ENCODE assay signal across 33 cellular contexts in genomic region chr9:137660144-137660543, GRCh38. TPM values are rescaled to one million over a fixed set of nuclear protein-coding genes. Genes with fewer than 3 reads are reported as not detected.
A peak's percentile ranks its signal among the peaks of the same experiment; 100 is the strongest.
DNase-seq lines count a peak whose midpoint lies in the region; TF ChIP-seq lines count a peak whose summit lies in the region.
"Had no signal": no experiment of that assay in that cellular context is flagged by ENCODE, and none has a peak within 500 bp of the region (broad histone marks: within the 10 kb centered on the region; RNA-seq: fewer than 3 reads in every experiment).

No MANE protein-coding gene starts in this region.

- no peak overlapping the region for H3K27ac Mint-ChIP-seq in activated naive CD4-positive, alpha-beta T cell treated with anti-CD3 and anti-CD28 coated beads, Interleukin-2, amount 50 U/mL, for 24 hours
- H3K27ac Mint-ChIP-seq: activated naive CD8-positive, alpha-beta T cell treated with anti-CD3 and anti-CD28 coated beads, Interleukin-2, amount 10 ng/mL, durations not matched to agents 7 days and 5 days had no signal

- no peak for DNase-seq in activated naive CD4-positive, alpha-beta T cell treated with Interleukin-2 at 50 U/mL for 16 hours
- DNase-seq in NB4 (ENCODE audit: low read depth): peak; percentile 20
- peak; percentile 39 for DNase-seq in fibroblast of the aortic adventitia (ENCODE audit: low read depth)
- peak; percentile 9 for DNase-seq in sigmoid colon
- no peak for DNase-seq in stimulated activated CD4-positive, alpha-beta T cell treated with anti-CD3 and anti-CD28 coated beads, Interleukin-4, amount 100 ng/mL, for 24 hours
- DNase-seq in stimulated activated CD4-positive, alpha-beta T cell treated with anti-CD3 and anti-CD28 coated beads, Interleukin-1b, Interleukin-23, amount 100 ng/mL, for 48 hours: no peak
- no peak for DNase-seq in HuH-7.5 (ENCODE audit: low spot score)
- DNase-seq: 8988T; activated CD4-positive, alpha-beta T cell treated with anti-CD3 and anti-CD28 coated beads for 48 hours; activated CD8-positive, alpha-beta memory T cell treated with anti-CD3 and anti-CD28 coated beads for 24 hours; activated effector memory CD4-positive, alpha-beta T cell treated with anti-CD3 and anti-CD28 coated beads, Interleukin-2, amount 50 U/mL, for 16 hours; activated naive CD8-positive, alpha-beta T cell treated with anti-CD3 and anti-CD28 coated beads, Interleukin-2, amount 10 ng/mL, durations not matched to agents 7 days and 5 days; activated T-cell treated with anti-CD3 and anti-CD28 coated beads for 4 hours; cortex of kidney; effector memory CD4-positive, alpha-beta T cell; KG1; kidney glomerular epithelial cell; lower lobe of right lung; MG63; naive thymus-derived CD4-positive, alpha-beta T cell; NCI-H1436; NCI-H2081 treated with DMSO at 0.1 percent for 48 hours; NCI-H2227 treated with DMSO at 0.1 percent for 48 hours; NCI-H69; SHP77 treated with DMSO at 0.1 percent for 48 hours; stimulated activated naive CD4-positive, alpha-beta T cell treated with Interleukin-2 at 50 U/mL for 16 hours; T-helper 9 cell; testis; WERI-Rb-1 had no signal

- no peaks in the 10 kb centered on the region for H3K9me3 Mint-ChIP-seq in activated naive CD4-positive, alpha-beta T cell treated with anti-CD3 and anti-CD28 coated beads, Interleukin-2, amount 50 U/mL, for 24 hours
- H3K9me3 Mint-ChIP-seq: activated naive CD8-positive, alpha-beta T cell treated with anti-CD3 and anti-CD28 coated beads, Interleukin-2, amount 10 ng/mL, durations not matched to agents 7 days and 5 days; naive thymus-derived CD4-positive, alpha-beta T cell had no signal

- TF ChIP-seq CTCF in NB4 (IDR thresholded peaks at IDR 0.05; ENCODE audit: low read depth, low read length) (no peak), fibroblast of the aortic adventitia (IDR thresholded peaks at IDR 0.05; ENCODE audit: insufficient read depth, low read length) (no peak), sigmoid colon (IDR thresholded peaks at IDR 0.05) (no peak)

- H3K4me3 ChIP-seq in NB4 (ENCODE audit: low read depth, low read length) (no peak overlapping the region), fibroblast of the aortic adventitia (ENCODE audit: low read depth, low read length) (no peak overlapping the region), sigmoid colon (no peak overlapping the region)
- H3K4me3 ChIP-seq: lower lobe of right lung, MG63, testis had no signal

- peaks cover 0 to 3% (median 0%) of the 10 kb centered on the region in 4 donors for H3K36me3 ChIP-seq in sigmoid colon
- H3K36me3 ChIP-seq: WERI-Rb-1 had no signal

- peaks cover 14% of the 10 kb centered on the region for H3K36me3 Mint-ChIP-seq in activated naive CD4-positive, alpha-beta T cell treated with anti-CD3 and anti-CD28 coated beads, Interleukin-2, amount 50 U/mL, for 24 hours

- no peaks in the 10 kb centered on the region for H3K27me3 ChIP-seq in sigmoid colon
- H3K27me3 ChIP-seq: MG63, testis had no signal

- no peak overlapping the region for H3K27ac ChIP-seq in sigmoid colon
- H3K27ac ChIP-seq: C4-2B, epithelial cell of prostate, HL-60, lower lobe of right lung, WERI-Rb-1 had no signal

- peak overlapping the region; percentile 19 for H3K4me3 Mint-ChIP-seq in activated naive CD4-positive, alpha-beta T cell treated with anti-CD3 and anti-CD28 coated beads, Interleukin-2, amount 50 U/mL, for 24 hours
- H3K4me3 Mint-ChIP-seq: activated naive CD8-positive, alpha-beta T cell treated with anti-CD3 and anti-CD28 coated beads, Interleukin-2, amount 10 ng/mL, durations not matched to agents 7 days and 5 days had no signal

- H3K4me1 ChIP-seq in sigmoid colon: peaks cover 0 to 14% (median 5%) of the 10 kb centered on the region in 4 donors

- WGBS in sigmoid colon, 2 donors: 85 to 87% methylated on average over 4 of the region's 4 CpGs

- peaks cover 60% of the 10 kb centered on the region for H3K4me1 Mint-ChIP-seq in activated naive CD4-positive, alpha-beta T cell treated with anti-CD3 and anti-CD28 coated beads, Interleukin-2, amount 50 U/mL, for 24 hours

- no peak for TF ChIP-seq POLR2A in NB4 (IDR thresholded peaks at IDR 0.05; ENCODE audit: extremely low read depth, insufficient read length)
- no peak for TF ChIP-seq POLR2A in sigmoid colon (IDR thresholded peaks at IDR 0.05)

- no peak for TF ChIP-seq EP300 in sigmoid colon (IDR thresholded peaks at IDR 0.05)

- intact Hi-C loops in sigmoid colon (cut with DNase I): no loop called here

- no peaks in the 10 kb centered on the region for H3K9me3 ChIP-seq in sigmoid colon
- H3K9me3 ChIP-seq: lower lobe of right lung, MG63, testis had no signal

- H3K27me3 Mint-ChIP-seq in activated naive CD4-positive, alpha-beta T cell treated with anti-CD3 and anti-CD28 coated beads, Interleukin-2, amount 50 U/mL, for 24 hours: no peaks in the 10 kb centered on the region
- H3K27me3 Mint-ChIP-seq: activated naive CD8-positive, alpha-beta T cell treated with anti-CD3 and anti-CD28 coated beads, Interleukin-2, amount 10 ng/mL, durations not matched to agents 7 days and 5 days; naive thymus-derived CD4-positive, alpha-beta T cell had no signal

RNA-seq across cellular contexts. Expression of gene EHMT1, which starts 41.3 kb away (rescaled TPM):
- total RNA-seq in fibroblast of the aortic adventitia (ENCODE audit: low replicate concordance): 31.4 and 41.8 TPM in 2 replicates
- total RNA-seq in sigmoid colon: 10 to 100 TPM; 60.4 to 91.4 (median 70.7) TPM
- polyA plus RNA-seq in sigmoid colon: 10 to 100 TPM; 19.2 to 54.9 (median 28.2) TPM

RNA-seq across cellular contexts. Expression of gene ARRDC1, which starts 54.7 kb away (rescaled TPM):
- 1.8 and 15.0 TPM in 2 replicates for total RNA-seq in fibroblast of the aortic adventitia (ENCODE audit: low replicate concordance)
- total RNA-seq in sigmoid colon: 10 to 100 TPM; 12.5 to 26.3 (median 19.7) TPM
- 100 to 1,000 TPM in 1 of 3 donors, 10 to 100 TPM in 2; 51.7 to 131 (median 71.4) TPM for polyA plus RNA-seq in sigmoid colon

Comparison
In these comparisons a context has a peak if more than half of its experiments do, and no peak if none do; other contexts are left out.
1. DNase-seq: peak in NB4 (single experiment), fibroblast of the aortic adventitia (single experiment) and sigmoid colon (single experiment); none in activated naive CD4-positive, alpha-beta T cell treated with Interleukin-2 at 50 U/mL for 16 hours (single experiment), stimulated activated CD4-positive, alpha-beta T cell treated with anti-CD3 and anti-CD28 coated beads, Interleukin-4, amount 100 ng/mL, for 24 hours (single experiment), stimulated activated CD4-positive, alpha-beta T cell treated with anti-CD3 and anti-CD28 coated beads, Interleukin-1b, Interleukin-23, amount 100 ng/mL, for 48 hours (single experiment) and HuH-7.5 (single experiment).